ENCODE assay signal across 8 cellular contexts in the genomic region with DNA sequence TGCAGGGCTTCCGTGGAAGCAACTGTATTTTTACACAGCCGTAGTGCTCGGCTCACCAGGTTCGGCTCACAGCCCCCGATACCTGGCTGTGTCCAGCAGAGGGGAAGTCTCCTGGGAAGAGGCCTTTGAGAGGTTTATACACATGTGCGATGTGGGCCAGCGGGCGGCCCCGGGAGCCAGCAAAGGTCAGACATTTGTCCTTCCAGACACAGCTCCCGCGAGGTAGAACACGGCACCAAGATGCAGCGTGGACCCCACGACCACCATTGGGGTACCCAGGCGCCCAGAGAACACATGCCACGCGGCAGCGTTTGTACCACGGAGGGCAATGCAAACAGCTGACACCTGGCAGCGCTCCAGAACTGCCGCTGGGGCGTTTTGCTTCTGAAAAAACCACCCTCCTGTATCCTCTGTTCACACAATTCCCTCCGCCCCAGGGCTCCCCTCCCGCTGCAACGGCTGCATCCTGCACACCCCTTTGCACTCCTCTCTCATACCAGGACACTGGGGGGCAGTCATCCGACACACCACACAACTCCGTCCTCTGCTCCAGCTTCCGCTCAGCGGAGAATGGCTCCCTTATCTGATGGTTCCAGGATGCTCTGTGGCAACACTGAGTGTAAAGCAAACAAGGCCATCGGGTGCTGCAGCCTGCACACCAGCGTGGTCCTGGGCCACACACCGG.
A peak's percentile ranks its signal among the peaks of the same experiment; 100 is the strongest.
DNase-seq lines count a peak whose midpoint lies in the region; ATAC-seq and TF ChIP-seq lines count a peak whose summit lies in the region.

No MANE protein-coding gene starts in this region.

- no peaks in the 10 kb centered on the region for H4K20me1 ChIP-seq in neural progenitor cell (ENCODE audit: low read depth)

- H3F3A ChIP-seq in neural progenitor cell (ENCODE audit: low read depth), result no peaks in the 10 kb centered on the region

- POLR2A ChIA-PET in Panc1 (lab: Charles Lee), result no interaction called here

- peak; percentile 96 for ATAC-seq in Panc1
- ATAC-seq in GM19467 (IDR thresholded peaks at IDR 0.05; ENCODE audit: unreplicated experiment), result no peak

- H3K4me3 Mint-ChIP-seq in Calu3 (ENCODE audit: low read depth, unreplicated experiment) (peak overlapping the region; percentile 40), neural progenitor cell (no peak overlapping the region)

- peak; percentile 79 for DNase-seq in Calu3
- DNase-seq in Jurkat, Clone E6-1 (ENCODE audit: low read depth, low spot score), result peak; percentile 94
- peak; percentile 42 for DNase-seq in Panc1 (ENCODE audit: low read depth, low spot score)
- peak; percentile 34 to 36 for DNase-seq in activated T-helper 1 cell treated with anti-CD3 and anti-CD28 coated beads, Interleukin-2, amount 50 U/mL, for 16 hours (ENCODE audit: low read depth in 1 of 2, low spot score in 1 of 2)
- peak; percentile 84 for DNase-seq in fibroblast of the conjunctiva (ENCODE audit: low read depth)
- DNase-seq in neural progenitor cell (ENCODE audit: low spot score), result peak; percentile 75
- DNase-seq in stimulated activated naive CD4-positive, alpha-beta T cell (lab: John Stamatoyannopoulos, UW), result peak; percentile 10 to 71 (median 39)

- peaks cover 32% of the 10 kb centered on the region for H3K4me1 Mint-ChIP-seq in Calu3 (ENCODE audit: low read depth, unreplicated experiment)
- peaks cover 23% of the 10 kb centered on the region for H3K4me1 Mint-ChIP-seq in neural progenitor cell

- in situ Hi-C loops in Panc1 (cut with HindIII; ENCODE audit: low pct_unique_long_range_greater_than_20kb, low sequenced_read_pairs), result no loop called here

- peak overlapping the region; percentile 90 for H3K27ac Mint-ChIP-seq in Calu3 (ENCODE audit: unreplicated experiment)
- H3K27ac Mint-ChIP-seq in neural progenitor cell, result peak overlapping the region; percentile 57

- H3K4me1 ChIP-seq in Panc1 (ENCODE audit: control insufficient read depth, insufficient read depth, low read length), result peaks cover 12% of the 10 kb centered on the region
- peaks cover 11% of the 10 kb centered on the region for H3K4me1 ChIP-seq in neural progenitor cell

- peak overlapping the region; percentile 20 for H3K4me3 ChIP-seq in Jurkat, Clone E6-1 (ENCODE audit: low read length)
- peak overlapping the region in 1 of 2 experiments; percentile 34; a peak in 2 of 4 replicates for H3K4me3 ChIP-seq in Panc1 (ENCODE audit: low read depth in 2 of 2, low read length in 2 of 2)
- H3K4me3 ChIP-seq in neural progenitor cell, result no peak overlapping the region

- no peaks in the 10 kb centered on the region for H3K9me3 Mint-ChIP-seq in Calu3 (ENCODE audit: low read depth, unreplicated experiment)
- H3K9me3 Mint-ChIP-seq in neural progenitor cell, result peaks cover 2% of the 10 kb centered on the region

- H3K27ac ChIP-seq in Panc1 (ENCODE audit: low read length) (no peak overlapping the region), neural progenitor cell (no peak overlapping the region)

- no peaks in the 10 kb centered on the region for H3K79me2 ChIP-seq in neural progenitor cell (ENCODE audit: low read depth)

- no peaks in the 10 kb centered on the region for H3K27me3 Mint-ChIP-seq in Calu3 (ENCODE audit: unreplicated experiment)
- peaks cover 9% of the 10 kb centered on the region for H3K27me3 Mint-ChIP-seq in neural progenitor cell (ENCODE audit: insufficient read depth, low read depth)

- BruUV-seq in Calu3 (replicated peaks; lab: Mats Ljungman, UMichigan) (no TSS peak), Panc1 (replicated peaks; lab: Mats Ljungman, UMichigan) (no TSS peak)

- H3K27me3 ChIP-seq in Panc1 (ENCODE audit: control insufficient read depth, insufficient read depth, low read length) (no peaks in the 10 kb centered on the region), neural progenitor cell (no peaks in the 10 kb centered on the region)

- H3K36me3 Mint-ChIP-seq in Calu3 (ENCODE audit: insufficient read depth, unreplicated experiment) (peaks cover 10% of the 10 kb centered on the region), neural progenitor cell (no peaks in the 10 kb centered on the region)

- peak overlapping the region; percentile 21 for H3K4me2 ChIP-seq in neural progenitor cell

- peak overlapping the region; percentile 88 for H2AFZ ChIP-seq in neural progenitor cell (replicated peaks)

- no peaks in the 10 kb centered on the region for H3K36me3 ChIP-seq in Panc1 (ENCODE audit: control insufficient read depth, insufficient read depth, low read length)
- H3K36me3 ChIP-seq in neural progenitor cell, result no peaks in the 10 kb centered on the region

- no peaks in the 10 kb centered on the region for H3K9me3 ChIP-seq in Panc1 (ENCODE audit: control insufficient read depth, insufficient read depth, low read depth, low read length)
- H3K9me3 ChIP-seq in neural progenitor cell (ENCODE audit: low read depth), result no peaks in the 10 kb centered on the region

- H3K9ac ChIP-seq in neural progenitor cell, result no peak overlapping the region

- intact Hi-C loops in Calu3 (cut with micrococcal nuclease; ENCODE audit: unreplicated experiment), result loop anchor here (1.0 to 10.0 kb wide), 3 partner anchors 158 to 638 kb away; no protein-coding TSS in a partner anchor
- intact Hi-C loops in Panc1 (cut with micrococcal nuclease; ENCODE audit: unreplicated experiment), result loop anchor here (2.0 kb wide), 1 partner anchor 388 kb away; no protein-coding TSS in a partner anchor

- TF ChIP-seq CTCF in Calu3 (IDR thresholded peaks at IDR 0.05; ENCODE audit: unreplicated experiment) (peak; percentile 47), Panc1 (IDR thresholded peaks at IDR 0.05) (peak; percentile 71), neural progenitor cell (IDR thresholded peaks at IDR 0.05) (peak; percentile 57)

- CTCF ChIA-PET in Calu3 (lab: Charles Lee), result interaction anchor here (0.6 to 1.7 kb wide), 5 partner anchors 35 to 396 kb away, joined by 3 to 4 read pairs (median 3); no protein-coding TSS in a partner anchor
- CTCF ChIA-PET in Panc1 (lab: Charles Lee), result no interaction called here

Comparison
In these comparisons a context has a peak if more than half of its experiments do, and no peak if none do; other contexts are left out.
1. DNase-seq: peak in every context shown above with its lines; median percentile 94 in Jurkat, Clone E6-1; 84 in fibroblast of the conjunctiva; 79 in Calu3; 75 in neural progenitor cell; 42 in Panc1; 39 in stimulated activated naive CD4-positive, alpha-beta T cell; 35 in activated T-helper 1 cell treated with anti-CD3 and anti-CD28 coated beads, Interleukin-2, amount 50 U/mL, for 16 hours.